In the genomic region with DNA sequence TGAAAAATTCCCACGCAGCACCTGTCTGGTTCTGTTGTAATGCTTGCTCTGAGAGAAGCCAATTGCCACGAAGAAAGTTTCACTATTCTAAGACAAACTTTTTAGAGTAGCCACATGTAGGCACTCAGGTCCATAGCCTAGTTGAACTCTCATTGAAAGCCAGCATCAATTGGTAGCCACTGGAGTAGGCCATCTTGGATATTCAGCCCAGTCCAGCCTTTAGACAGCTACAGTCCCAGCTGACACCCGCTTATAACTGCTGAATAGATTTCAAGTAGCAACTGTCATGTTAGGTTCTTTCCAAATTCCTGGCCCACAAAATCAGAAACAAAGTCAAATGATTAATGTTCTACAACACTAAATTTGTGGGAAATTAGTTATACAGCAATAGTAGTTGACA, we compare ENCODE assay signal across 20 cellular contexts.
"Had no signal": no experiment of that assay in that cellular context is flagged by ENCODE, and none has a peak within 500 bp of the region (broad histone marks: within the 10 kb centered on the region; RNA-seq: fewer than 3 reads in every experiment).

No MANE protein-coding gene starts in this region.

- H3K9me3 Mint-ChIP-seq: effector memory CD8-positive, alpha-beta T cell had no signal

- H3K36me3 Mint-ChIP-seq: stimulated activated effector memory CD8-positive, alpha-beta T cell treated with anti-CD3 and anti-CD28 coated beads, Interleukin-12 subunit alpha, Interleukin-12 subunit beta, amount 100 ng/mL, for 72 hours had no signal

- H3K27me3 Mint-ChIP-seq: effector memory CD8-positive, alpha-beta T cell; naive thymus-derived CD8-positive, alpha-beta T cell had no signal

- H3K4me1 Mint-ChIP-seq: naive thymus-derived CD8-positive, alpha-beta T cell; nephron progenitor cell had no signal

- H3K4me3 Mint-ChIP-seq: effector memory CD8-positive, alpha-beta T cell; naive thymus-derived CD8-positive, alpha-beta T cell; nephron progenitor cell; stimulated activated effector memory CD8-positive, alpha-beta T cell treated with anti-CD3 and anti-CD28 coated beads, Interleukin-12 subunit alpha, Interleukin-12 subunit beta, amount 100 ng/mL, for 72 hours had no signal

- H3K4me3 ChIP-seq: left lung, prostate gland, right atrium auricular region, smooth muscle cell, stomach, tibial nerve, upper lobe of left lung had no signal

- H3K27ac ChIP-seq: left lung, prostate gland, right atrium auricular region, stomach, tibial nerve, upper lobe of left lung had no signal

- ATAC-seq: effector memory CD8-positive, alpha-beta T cell; left lung; naive thymus-derived CD8-positive, alpha-beta T cell; sciatic nerve; stimulated activated effector memory CD8-positive, alpha-beta T cell treated with anti-CD3 and anti-CD28 coated beads, Interleukin-12 subunit alpha, Interleukin-12 subunit beta, amount 100 ng/mL, for 72 hours had no signal

- H3K27ac Mint-ChIP-seq: effector memory CD8-positive, alpha-beta T cell; naive thymus-derived CD8-positive, alpha-beta T cell; nephron progenitor cell; stimulated activated effector memory CD8-positive, alpha-beta T cell treated with anti-CD3 and anti-CD28 coated beads, Interleukin-12 subunit alpha, Interleukin-12 subunit beta, amount 100 ng/mL, for 72 hours had no signal

- H3K4me2 ChIP-seq: smooth muscle cell had no signal

- DNase-seq: cortex of kidney; effector memory CD8-positive, alpha-beta T cell; head of caudate nucleus; kidney; left lung; mesendoderm; naive thymus-derived CD8-positive, alpha-beta T cell; nephron progenitor cell; nucleus accumbens; stimulated activated CD4-positive, alpha-beta T cell treated with anti-CD3 and anti-CD28 coated beads, Interleukin-2, amount 100 ng/mL, for 24 hours; stimulated activated CD4-positive, alpha-beta T cell treated with anti-CD3 and anti-CD28 coated beads, Interleukin-4, amount 100 ng/mL, for 24 hours; stimulated activated naive CD4-positive, alpha-beta T cell treated with Interleukin-2 at 50 U/mL for 16 hours; stomach; upper lobe of left lung had no signal

- H3K4me1 ChIP-seq: left lung, prostate gland, right atrium auricular region, stomach had no signal

- H3K27me3 ChIP-seq: left lung, right atrium auricular region, stomach, tibial nerve, upper lobe of left lung had no signal

- H3K36me3 ChIP-seq: left lung, prostate gland, right atrium auricular region, stomach, tibial nerve, upper lobe of left lung had no signal

- H3K9me3 ChIP-seq: prostate gland, upper lobe of left lung had no signal
